Comparison of ENCODE assay signal across 8 cellular contexts in the genomic region with DNA sequence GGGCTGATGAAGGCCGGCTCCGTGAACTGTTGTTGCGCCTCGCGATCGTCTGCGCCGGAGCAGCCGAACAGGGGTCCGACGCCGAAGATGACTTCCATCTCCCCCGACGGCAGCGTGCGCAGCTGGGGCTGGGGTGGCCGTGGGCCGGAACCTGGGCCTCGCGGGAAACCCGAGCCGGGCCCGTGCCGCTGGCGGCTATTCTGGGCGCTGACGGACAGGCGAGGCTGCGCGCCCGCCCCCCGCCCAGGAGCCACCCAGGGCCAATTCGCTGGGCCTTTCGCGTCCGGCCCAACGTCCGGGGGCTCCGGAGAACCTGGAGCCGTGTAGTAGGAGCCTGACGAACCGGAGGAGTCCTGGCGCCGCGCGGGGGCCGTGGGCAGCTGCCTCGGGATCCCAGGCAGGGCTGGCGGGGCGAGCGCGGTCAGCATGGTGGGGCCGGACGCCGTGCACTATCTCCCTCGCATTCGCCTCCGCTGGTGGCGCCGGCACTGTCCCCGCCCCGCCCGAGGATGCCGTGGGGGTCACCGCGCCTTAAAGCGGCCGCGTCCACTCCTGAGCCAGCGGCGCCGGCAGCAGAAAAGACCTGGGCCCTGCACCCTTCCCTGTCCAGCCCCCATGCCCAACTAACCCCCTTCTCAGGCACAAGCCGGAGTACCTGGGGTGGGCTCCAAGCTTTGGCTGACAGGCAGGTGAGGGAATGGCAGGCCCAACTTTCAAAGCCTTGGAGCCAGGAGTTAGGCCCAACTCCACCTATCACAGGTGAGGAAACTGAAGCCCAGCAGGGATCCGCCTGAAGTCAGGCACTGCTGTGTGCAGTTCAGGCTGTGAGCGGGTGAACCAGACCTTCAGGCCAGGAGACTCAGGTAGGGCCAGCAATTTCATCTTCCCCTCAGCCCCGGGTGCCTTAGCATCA. TPM values are rescaled to one million over a fixed set of nuclear protein-coding genes. Genes with fewer than 3 reads are reported as not detected.
DNase-seq lines count a peak whose midpoint lies in the region; ATAC-seq and TF ChIP-seq lines count a peak whose summit lies in the region.

A gene with protein sequence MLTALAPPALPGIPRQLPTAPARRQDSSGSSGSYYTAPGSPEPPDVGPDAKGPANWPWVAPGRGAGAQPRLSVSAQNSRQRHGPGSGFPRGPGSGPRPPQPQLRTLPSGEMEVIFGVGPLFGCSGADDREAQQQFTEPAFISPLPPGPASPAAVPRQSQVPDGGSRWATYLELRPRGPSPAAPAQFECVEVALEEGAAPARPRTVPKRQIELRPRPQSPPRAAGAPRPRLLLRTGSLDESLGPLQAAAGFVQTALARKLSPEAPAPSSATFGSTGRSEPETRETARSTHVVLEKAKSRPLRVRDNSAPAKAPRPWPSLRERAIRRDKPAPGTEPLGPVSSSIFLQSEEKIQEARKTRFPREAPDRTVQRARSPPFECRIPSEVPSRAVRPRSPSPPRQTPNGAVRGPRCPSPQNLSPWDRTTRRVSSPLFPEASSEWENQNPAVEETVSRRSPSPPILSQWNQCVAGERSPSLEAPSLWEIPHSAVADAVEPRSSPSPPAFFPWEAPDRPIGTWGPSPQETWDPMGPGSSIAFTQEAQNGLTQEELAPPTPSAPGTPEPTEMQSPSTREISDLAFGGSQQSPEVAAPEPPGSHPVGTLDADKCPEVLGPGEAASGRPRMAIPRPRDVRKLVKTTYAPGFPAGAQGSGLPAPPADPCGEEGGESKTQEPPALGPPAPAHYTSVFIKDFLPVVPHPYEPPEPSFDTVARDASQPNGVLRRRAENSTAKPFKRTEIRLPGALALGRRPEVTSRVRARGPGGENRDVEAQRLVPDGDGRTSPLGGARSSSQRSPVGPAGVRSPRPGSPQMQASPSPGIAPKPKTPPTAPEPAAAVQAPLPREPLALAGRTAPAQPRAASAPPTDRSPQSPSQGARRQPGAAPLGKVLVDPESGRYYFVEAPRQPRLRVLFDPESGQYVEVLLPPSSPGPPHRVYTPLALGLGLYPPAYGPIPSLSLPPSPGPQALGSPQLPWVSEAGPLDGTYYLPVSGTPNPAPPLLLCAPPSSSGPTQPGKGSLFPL (minus strand): TSS at position 451 of the 913 bp plus-strand sequence. CDS start 23 bp downstream, at position 428.

- H3K4me1 Mint-ChIP-seq in endothelial cell (ENCODE audit: unreplicated experiment) = peaks cover 35% of the 10 kb centered on the region
- H3K4me1 Mint-ChIP-seq in naive thymus-derived CD8-positive, alpha-beta T cell = peaks cover 15 to 33% (median 29%) of the 10 kb centered on the region in 4 donors

- peak within 1 kb of the TSS; percentile 87 for H3K4me3 Mint-ChIP-seq in endothelial cell (ENCODE audit: unreplicated experiment)
- peak within 1 kb of the TSS in 9 of 10 donors; percentile 30 to 94 (median 90) for H3K4me3 Mint-ChIP-seq in naive thymus-derived CD8-positive, alpha-beta T cell

- H3K36me3 Mint-ChIP-seq in endothelial cell (ENCODE audit: low read depth, unreplicated experiment) = peaks cover 9% of the 10 kb centered on the region
- peaks cover 0 to 4% (median 3%) of the 10 kb centered on the region in 3 donors for H3K36me3 Mint-ChIP-seq in naive thymus-derived CD8-positive, alpha-beta T cell

- H3K79me2 ChIP-seq in Karpas-422 (ENCODE audit: low read length) = peaks cover 22% of the 10 kb centered on the region; the same call in 1 of the 2 replicates

- peak within 1 kb of the TSS; percentile 71 for H3K4me2 ChIP-seq in Karpas-422 (ENCODE audit: low read depth, low read length, poor library complexity, severe bottlenecking)

- H3K9me3 Mint-ChIP-seq in endothelial cell (ENCODE audit: unreplicated experiment) = no peaks in the 10 kb centered on the region
- no peaks in the 10 kb centered on the region for H3K9me3 Mint-ChIP-seq in naive thymus-derived CD8-positive, alpha-beta T cell

- no peaks in the 10 kb centered on the region for H3K36me3 ChIP-seq in Karpas-422 (ENCODE audit: insufficient read depth, low read length)

- H2AFZ ChIP-seq in Karpas-422 (ENCODE audit: low read length) = no peak within 1 kb of the TSS

- H3K4me3 ChIP-seq in AG04450 (ENCODE audit: low read depth, low read length) = peak within 1 kb of the TSS; percentile 36; the same call in 1 of the 2 replicates
- peak within 1 kb of the TSS; percentile 85 for H3K4me3 ChIP-seq in Karpas-422 (ENCODE audit: low read length)

- no peak within 1 kb of the TSS for H3K27ac ChIP-seq in AG04450 (ENCODE audit: low read depth, low read length)
- H3K27ac ChIP-seq in Karpas-422 (ENCODE audit: low read length) = no peak within 1 kb of the TSS

- H3K27me3 Mint-ChIP-seq in endothelial cell (ENCODE audit: unreplicated experiment) = peaks cover 15% of the 10 kb centered on the region
- peaks cover 0 to 1% (median 0%) of the 10 kb centered on the region in 5 donors for H3K27me3 Mint-ChIP-seq in naive thymus-derived CD8-positive, alpha-beta T cell

- peaks cover 31% of the 10 kb centered on the region for H3K4me1 ChIP-seq in Karpas-422 (ENCODE audit: low read length)

- no peaks in the 10 kb centered on the region for H4K20me1 ChIP-seq in Karpas-422 (ENCODE audit: insufficient read depth, low read depth, low read length)

- POLR2A ChIA-PET in AG04450 (lab: Yijun Ruan, JAX) = no interaction called here
- POLR2A ChIA-PET in naive thymus-derived CD8-positive, alpha-beta T cell (lab: Charles Lee) = interaction anchor here (0.6 to 4.0 kb wide), 5 partner anchors 8 to 101 kb away, joined by 3 to 19 read pairs (median 7); a partner anchor contains a TSS

- H3K27me3 ChIP-seq in AG04450 (ENCODE audit: control insufficient read depth, insufficient read depth, low read length) (peaks cover 18% of the 10 kb centered on the region), Karpas-422 (ENCODE audit: low read length) (no peaks in the 10 kb centered on the region)

- CTCF ChIA-PET in AG04450 (lab: Charles Lee) = no interaction called here

- TF ChIP-seq CTCF in AG04450 (IDR thresholded peaks at IDR 0.05; ENCODE audit: low read depth, low read length) = no peak
- no peak for TF ChIP-seq CTCF in endothelial cell (IDR thresholded peaks at IDR 0.05; ENCODE audit: unreplicated experiment)

- H3K9me2 ChIP-seq in Karpas-422 (replicated peaks; ENCODE audit: insufficient read depth, low read length) = no peaks in the 10 kb centered on the region

- H3K9ac ChIP-seq in Karpas-422 (ENCODE audit: low read length) = peak within 1 kb of the TSS; percentile 88

- no peak for ATAC-seq in naive thymus-derived CD8-positive, alpha-beta T cell
- ATAC-seq in HG02870 (IDR thresholded peaks at IDR 0.05; ENCODE audit: unreplicated experiment) = no peak

- H3K9me3 ChIP-seq in AG04450 (ENCODE audit: control insufficient read depth, insufficient read depth, low read length) (peaks cover 14% of the 10 kb centered on the region), Karpas-422 (ENCODE audit: low read length) (no peaks in the 10 kb centered on the region)

- DNase-seq in AG04450 (ENCODE audit: low read depth, low spot score) = no peak
- no peak for DNase-seq in Karpas-422
- DNase-seq in endothelial cell (ENCODE audit: low spot score) = peak; percentile 39
- no peak for DNase-seq in naive thymus-derived CD8-positive, alpha-beta T cell
- DNase-seq in activated gamma-delta T cell treated with Interleukin-2 at 50 U/mL for 16 hours = no peak
- DNase-seq in OCI-M2 (lab: John Stamatoyannopoulos, UW; ENCODE audit: unreplicated experiment) = no peak
- DNase-seq in DMS 273 (lab: John Stamatoyannopoulos, UW; ENCODE audit: unreplicated experiment) = no peak

- H3K27ac Mint-ChIP-seq in endothelial cell (ENCODE audit: unreplicated experiment) = no peak within 1 kb of the TSS
- no peak within 1 kb of the TSS for H3K27ac Mint-ChIP-seq in naive thymus-derived CD8-positive, alpha-beta T cell

RNA-seq across cellular contexts. Expression of the gene that starts here (rescaled TPM):
- 0.19 and 0.25 TPM in 2 replicates for polyA plus RNA-seq in AG04450 (2011; rRNA removed)
- polyA minus RNA-seq in AG04450 (2011; rRNA and poly(A)+ RNA removed) = 0.37 and 0.61 TPM in 2 replicates
- 0.78 and 2.3 TPM in 2 replicates for total RNA-seq in Karpas-422 (2014; rRNA removed; shearing (Covaris generic); ENCODE audit: low replicate concordance)
- total RNA-seq in endothelial cell (ENCODE audit: unreplicated experiment) = 7.3 TPM
- total RNA-seq in naive thymus-derived CD8-positive, alpha-beta T cell = under 1 TPM; 0.75 to 0.88 TPM
- polyA plus RNA-seq in naive thymus-derived CD8-positive, alpha-beta T cell = under 1 TPM; 0.03 to 0.32 (median 0.11) TPM
